In genomic region chr11:96112192-96113099, GRCh38 we compare ENCODE assay signal across 9 cellular contexts.
A peak's percentile ranks its signal among the peaks of the same experiment; 100 is the strongest.
DNase-seq lines count a peak whose midpoint lies in the region; ATAC-seq, FAIRE-seq and TF ChIP-seq lines count a peak whose summit lies in the region.
"Had no signal": no experiment of that assay in that cellular context is flagged by ENCODE, and none has a peak within 500 bp of the region (broad histone marks: within the 10 kb centered on the region; RNA-seq: fewer than 3 reads in every experiment).

No MANE protein-coding gene starts in this region.

- H3K36me3 Mint-ChIP-seq in activated naive CD4-positive, alpha-beta T cell treated with anti-CD3 and anti-CD28 coated beads, Interleukin-2, amount 50 U/mL, for 24 hours: peaks cover 22% of the 10 kb centered on the region

- 73% methylated on average over 5 of the region's 5 CpGs for WGBS in suprapubic skin
- WGBS in small intestine, 3 donors: 86 to 92% (median 88%) methylated on average over 5 of the region's 5 CpGs

- H3K4me3 Mint-ChIP-seq in activated naive CD4-positive, alpha-beta T cell treated with anti-CD3 and anti-CD28 coated beads, Interleukin-2, amount 50 U/mL, for 24 hours: peak overlapping the region; percentile 1

- no peak for TF ChIP-seq POLR2A in suprapubic skin (IDR thresholded peaks at IDR 0.05)

- H3K4me3 ChIP-seq in dorsolateral prefrontal cortex (no peak overlapping the region), suprapubic skin (no peak overlapping the region), small intestine (ENCODE audit: low read depth in 1 of 2, low read length in 2 of 2) (no peak overlapping the region)

- H3K36me3 ChIP-seq in suprapubic skin (no peaks in the 10 kb centered on the region), small intestine (ENCODE audit: control insufficient read depth in 2 of 2, insufficient read depth in 2 of 2, low read length in 2 of 2) (no peaks in the 10 kb centered on the region)

- peak overlapping the region in 41 of 59 donors; percentile 7 to 76 (median 47) for H3K27ac ChIP-seq in dorsolateral prefrontal cortex
- peak overlapping the region; percentile 53 for H3K27ac ChIP-seq in suprapubic skin
- no peak overlapping the region for H3K27ac ChIP-seq in small intestine (ENCODE audit: low read depth in 1 of 2, low read length in 1 of 2)
- H3K27ac ChIP-seq: C4-2B had no signal

- H3K27me3 ChIP-seq in dorsolateral prefrontal cortex (no peaks in the 10 kb centered on the region), suprapubic skin (no peaks in the 10 kb centered on the region), small intestine (ENCODE audit: control insufficient read depth in 2 of 2, insufficient read depth in 2 of 2, low read length in 2 of 2) (no peaks in the 10 kb centered on the region)

- no peaks in the 10 kb centered on the region for H3K27me3 Mint-ChIP-seq in activated naive CD4-positive, alpha-beta T cell treated with anti-CD3 and anti-CD28 coated beads, Interleukin-2, amount 50 U/mL, for 24 hours

- TF ChIP-seq EP300 in suprapubic skin (IDR thresholded peaks at IDR 0.05): no peak

- H3K4me1 ChIP-seq in suprapubic skin: peaks cover 37% of the 10 kb centered on the region
- peaks cover 3 to 7% of the 10 kb centered on the region in 2 donors for H3K4me1 ChIP-seq in small intestine (ENCODE audit: control insufficient read depth in 2 of 2, insufficient read depth in 1 of 2, low read depth in 1 of 2, low read length in 1 of 2)

- no peak for FAIRE-seq in small intestine (lab: Jason Lieb, UNC)

- no peaks in the 10 kb centered on the region for H3K9me3 Mint-ChIP-seq in activated naive CD4-positive, alpha-beta T cell treated with anti-CD3 and anti-CD28 coated beads, Interleukin-2, amount 50 U/mL, for 24 hours

- peak; percentile 76 for ATAC-seq in HG03103 (IDR thresholded peaks at IDR 0.05; ENCODE audit: low read depth, unreplicated experiment)

- H3K9me3 ChIP-seq in suprapubic skin: no peaks in the 10 kb centered on the region
- H3K9me3 ChIP-seq in small intestine (ENCODE audit: control insufficient read depth, low read depth): no peaks in the 10 kb centered on the region

- intact Hi-C loops in dorsolateral prefrontal cortex (cut with DNase I): no loop called here

- DNase-seq in activated naive CD4-positive, alpha-beta T cell (lab: John Stamatoyannopoulos, UW): no peak
- DNase-seq in dorsolateral prefrontal cortex: no peak
- no peak for DNase-seq in suprapubic skin (ENCODE audit: low spot score in 2 of 2)
- DNase-seq in iPS-NIHi11 (ENCODE audit: low spot score): no peak
- no peak for DNase-seq in LoVo (ENCODE audit: low spot score)
- DNase-seq in small intestine: no peak

- no peak for TF ChIP-seq CTCF in dorsolateral prefrontal cortex (IDR thresholded peaks at IDR 0.05 in 54 of 56, conservative IDR thresholded peaks at IDR 0.05 in 2 of 56; ENCODE audit: low read depth in 1 of 56, partially characterized antibody in 56 of 56)
- TF ChIP-seq CTCF in suprapubic skin (IDR thresholded peaks at IDR 0.05): no peak

- H3K4me1 Mint-ChIP-seq in activated naive CD4-positive, alpha-beta T cell treated with anti-CD3 and anti-CD28 coated beads, Interleukin-2, amount 50 U/mL, for 24 hours: peaks cover 63% of the 10 kb centered on the region

- H3K27ac Mint-ChIP-seq in activated naive CD4-positive, alpha-beta T cell treated with anti-CD3 and anti-CD28 coated beads, Interleukin-2, amount 50 U/mL, for 24 hours: peak overlapping the region; percentile 90

Comparison
In these comparisons a context has a peak if more than half of its experiments do, and no peak if none do; other contexts are left out.
1. H3K27ac ChIP-seq: peak in dorsolateral prefrontal cortex (41 of 59) and suprapubic skin (single experiment); none in small intestine (0 of 2).